ENCODE assay signal across 10 cellular contexts in the genomic region with DNA sequence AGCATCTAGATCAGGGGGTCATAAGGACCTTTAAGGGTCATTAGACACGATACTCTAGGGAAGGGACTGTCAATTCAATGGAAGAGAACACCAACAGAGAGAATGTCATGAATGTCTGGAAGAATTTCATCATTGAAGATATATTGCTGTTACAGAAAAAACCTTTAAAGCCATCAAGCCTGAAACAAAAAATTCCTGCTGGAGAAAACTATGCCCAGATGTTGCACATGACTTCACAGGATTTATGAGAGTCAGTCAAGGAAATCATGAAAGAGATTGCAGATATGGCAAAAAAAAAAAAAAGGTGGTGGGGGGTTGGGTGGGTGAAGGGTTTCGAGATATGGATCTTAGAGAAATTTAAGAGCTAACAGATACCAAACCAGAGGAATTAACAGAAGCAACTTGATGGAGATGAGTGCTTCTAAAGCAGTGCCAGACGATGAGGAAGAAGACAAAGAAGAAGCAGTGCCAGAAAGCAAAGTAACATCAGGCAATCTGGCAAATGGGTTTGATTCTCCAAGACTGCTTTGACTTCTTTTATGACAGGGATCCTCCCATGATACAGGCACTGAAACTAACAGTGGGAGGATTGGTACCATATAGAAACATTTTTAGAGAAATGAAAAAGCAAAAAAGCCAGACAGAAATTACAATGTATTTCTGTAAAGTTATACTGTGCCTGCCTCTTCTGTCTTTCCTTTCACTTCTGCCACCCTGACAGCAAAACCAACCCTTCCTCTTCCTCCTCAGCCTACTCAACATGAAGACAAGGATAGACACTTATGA. TPM values are rescaled to one million over a fixed set of nuclear protein-coding genes. Genes with fewer than 3 reads are reported as not detected.
A peak's percentile ranks its signal among the peaks of the same experiment; 100 is the strongest.
DNase-seq lines count a peak whose midpoint lies in the region; ATAC-seq and TF ChIP-seq lines count a peak whose summit lies in the region.
"Had no signal": no experiment of that assay in that cellular context is flagged by ENCODE, and none has a peak within 500 bp of the region (broad histone marks: within the 10 kb centered on the region; RNA-seq: fewer than 3 reads in every experiment).

No MANE protein-coding gene starts in this region.

- H3K27ac Mint-ChIP-seq in activated T-cell treated with anti-CD3 and anti-CD28 coated beads, Interleukin-2, amount 50 U/mL, for 24 hours, result peak overlapping the region; percentile 67
- peak overlapping the region; percentile 78 for H3K27ac Mint-ChIP-seq in WTC11

- no peak overlapping the region for H3K4me2 ChIP-seq in mammary epithelial cell (ENCODE audit: insufficient read depth, low read depth, low read length)

- 97% methylated on average over 3 of the region's 3 CpGs for WGBS in mammary epithelial cell (ENCODE audit: low coverage, missing lambda C conversion rate)
- 63% methylated on average over 3 of the region's 3 CpGs for WGBS in right cardiac atrium

- intact Hi-C loops in mammary epithelial cell (cut with micrococcal nuclease), result no loop called here
- intact Hi-C loops in right cardiac atrium (cut with DNase I), result no loop called here

- in situ Hi-C loops in mammary epithelial cell (cut with MboI; ENCODE audit: low sequenced_read_pairs in 2 of 2), result no loop called here

- POLR2A ChIA-PET in WTC11 (lab: Charles Lee), result no interaction called here

- H3K4me1 ChIP-seq in mammary epithelial cell (ENCODE audit: insufficient read depth, low read length), result peaks cover 37% of the 10 kb centered on the region
- peaks cover 20% of the 10 kb centered on the region for H3K4me1 ChIP-seq in right cardiac atrium (ENCODE audit: control insufficient read depth, insufficient read depth, low read length)

- H3K9me3 ChIP-seq in mammary epithelial cell (replicated peaks; ENCODE audit: insufficient read depth, low read length) (no peaks in the 10 kb centered on the region), right cardiac atrium (ENCODE audit: control insufficient read depth, low read length) (no peaks in the 10 kb centered on the region)

- no TSS peak for BruUV-seq in mammary epithelial cell (replicated peaks; lab: Mats Ljungman, UMichigan)

- H2AFZ ChIP-seq in mammary epithelial cell (ENCODE audit: low read depth, low read length), result no peak overlapping the region

- no peak overlapping the region for H3K4me3 ChIP-seq in mammary epithelial cell (replicated peaks in 1 of 3; ENCODE audit: insufficient read depth in 1 of 3, low read depth in 2 of 3, low read length in 3 of 3)
- H3K4me3 ChIP-seq in right cardiac atrium (ENCODE audit: low read length), result no peak overlapping the region
- H3K4me3 ChIP-seq: skin epidermis had no signal

- H3K36me3 Mint-ChIP-seq in activated T-cell treated with anti-CD3 and anti-CD28 coated beads, Interleukin-2, amount 50 U/mL, for 24 hours (ENCODE audit: low read depth), result no peaks in the 10 kb centered on the region
- no peaks in the 10 kb centered on the region; the same call in 1 of the 2 replicates for H3K36me3 Mint-ChIP-seq in WTC11

- no peaks in the 10 kb centered on the region for H3K9me3 Mint-ChIP-seq in activated T-cell treated with anti-CD3 and anti-CD28 coated beads, Interleukin-2, amount 50 U/mL, for 24 hours
- H3K9me3 Mint-ChIP-seq in WTC11, result no peaks in the 10 kb centered on the region

- peaks cover 84% of the 10 kb centered on the region for H3K4me1 Mint-ChIP-seq in activated T-cell treated with anti-CD3 and anti-CD28 coated beads, Interleukin-2, amount 50 U/mL, for 24 hours (ENCODE audit: low read depth)
- H3K4me1 Mint-ChIP-seq in WTC11, result peaks cover 94% of the 10 kb centered on the region

- peaks cover 99% of the 10 kb centered on the region for H3K79me2 ChIP-seq in mammary epithelial cell (ENCODE audit: insufficient read depth, low read length)

- ATAC-seq in HG03025 (IDR thresholded peaks at IDR 0.05; ENCODE audit: low FRiP score, unreplicated experiment), result peak; percentile 58
- no peak for ATAC-seq in WTC11
- peak; percentile 38 for ATAC-seq in stimulated activated naive CD8-positive, alpha-beta T cell treated with anti-CD3 and anti-CD28 coated beads, Interleukin-15, Interleukin-2, amounts not matched to agents 100 U/mL and 50 U/mL, for 24 hours
- ATAC-seq in right cardiac atrium, result no peak
- ATAC-seq: esophagus mucosa had no signal

- no peaks in the 10 kb centered on the region for H4K20me1 ChIP-seq in mammary epithelial cell (ENCODE audit: insufficient read depth, low read length)

- H3K27ac ChIP-seq in mammary epithelial cell (ENCODE audit: insufficient read depth, low read depth, low read length), result no peak overlapping the region
- H3K27ac ChIP-seq in right cardiac atrium (ENCODE audit: low read length), result no peak overlapping the region
- H3K27ac ChIP-seq in caudate nucleus (ENCODE audit: low read depth, low read length), result no peak overlapping the region

- CTCF ChIA-PET in WTC11 (lab: Charles Lee), result no interaction called here
- CTCF ChIA-PET in mammary epithelial cell (lab: Charles Lee; ENCODE audit: low non-redundant PET), result no interaction called here

- dilution Hi-C loops in mammary epithelial cell (cut with HindIII; ENCODE audit: low sequenced_read_pairs), result no loop called here

- no peak overlapping the region for H3K9ac ChIP-seq in mammary epithelial cell (ENCODE audit: insufficient read depth, low read length)

- peak overlapping the region; percentile 8 for H3K4me3 Mint-ChIP-seq in activated T-cell treated with anti-CD3 and anti-CD28 coated beads, Interleukin-2, amount 50 U/mL, for 24 hours
- H3K4me3 Mint-ChIP-seq in WTC11, result no peak overlapping the region

- H3K36me3 ChIP-seq in mammary epithelial cell (ENCODE audit: insufficient read depth, low read length), result no peaks in the 10 kb centered on the region

- no peak for DNase-seq in activated T-cell treated with anti-CD3 and anti-CD28 coated beads, Interleukin-2, amount 50 U/mL, for 24 hours
- no peak for DNase-seq in activated T-cell treated with anti-CD3 and anti-CD28 coated beads, Interleukin-2, amount 50 U/mL, for 48 hours
- DNase-seq in WTC11 (ENCODE audit: low spot score), result no peak
- DNase-seq in stimulated activated naive CD8-positive, alpha-beta T cell treated with anti-CD3 and anti-CD28 coated beads, Interleukin-15, Interleukin-2, amounts not matched to agents 100 U/mL and 50 U/mL, for 24 hours, result no peak
- DNase-seq in mammary epithelial cell, result no peak
- no peak for DNase-seq in right cardiac atrium
- DNase-seq in caudate nucleus (lab: John Stamatoyannopoulos, UW), result no peak

- H3K27me3 ChIP-seq in mammary epithelial cell (ENCODE audit: insufficient read depth, low read length) (no peaks in the 10 kb centered on the region), right cardiac atrium (ENCODE audit: control insufficient read depth, insufficient read depth) (no peaks in the 10 kb centered on the region)

- no peaks in the 10 kb centered on the region for H3K27me3 Mint-ChIP-seq in activated T-cell treated with anti-CD3 and anti-CD28 coated beads, Interleukin-2, amount 50 U/mL, for 24 hours
- no peaks in the 10 kb centered on the region for H3K27me3 Mint-ChIP-seq in WTC11 (ENCODE audit: low read depth)

- TF ChIP-seq CTCF in WTC11 (IDR thresholded peaks at IDR 0.05) (no peak), mammary epithelial cell (conservative IDR thresholded peaks at IDR 0.05 in 1 of 2, IDR thresholded peaks at IDR 0.05 in 1 of 2; ENCODE audit: extremely low read depth in 1 of 2, insufficient read depth in 1 of 2, low read depth in 1 of 2, low read length in 2 of 2) (no peak)

TF ChIP-seq in WTC11, 78 proteins besides CTCF, POLR2A, EP300 and RAD21 (continues in another document):
- TF ChIP-seq, protein P1, sequence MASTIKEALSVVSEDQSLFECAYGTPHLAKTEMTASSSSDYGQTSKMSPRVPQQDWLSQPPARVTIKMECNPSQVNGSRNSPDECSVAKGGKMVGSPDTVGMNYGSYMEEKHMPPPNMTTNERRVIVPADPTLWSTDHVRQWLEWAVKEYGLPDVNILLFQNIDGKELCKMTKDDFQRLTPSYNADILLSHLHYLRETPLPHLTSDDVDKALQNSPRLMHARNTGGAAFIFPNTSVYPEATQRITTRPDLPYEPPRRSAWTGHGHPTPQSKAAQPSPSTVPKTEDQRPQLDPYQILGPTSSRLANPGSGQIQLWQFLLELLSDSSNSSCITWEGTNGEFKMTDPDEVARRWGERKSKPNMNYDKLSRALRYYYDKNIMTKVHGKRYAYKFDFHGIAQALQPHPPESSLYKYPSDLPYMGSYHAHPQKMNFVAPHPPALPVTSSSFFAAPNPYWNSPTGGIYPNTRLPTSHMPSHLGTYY (CRISPR knock-in tag; IDR thresholded peaks at IDR 0.05), result no peak
- TF ChIP-seq, protein P2, sequence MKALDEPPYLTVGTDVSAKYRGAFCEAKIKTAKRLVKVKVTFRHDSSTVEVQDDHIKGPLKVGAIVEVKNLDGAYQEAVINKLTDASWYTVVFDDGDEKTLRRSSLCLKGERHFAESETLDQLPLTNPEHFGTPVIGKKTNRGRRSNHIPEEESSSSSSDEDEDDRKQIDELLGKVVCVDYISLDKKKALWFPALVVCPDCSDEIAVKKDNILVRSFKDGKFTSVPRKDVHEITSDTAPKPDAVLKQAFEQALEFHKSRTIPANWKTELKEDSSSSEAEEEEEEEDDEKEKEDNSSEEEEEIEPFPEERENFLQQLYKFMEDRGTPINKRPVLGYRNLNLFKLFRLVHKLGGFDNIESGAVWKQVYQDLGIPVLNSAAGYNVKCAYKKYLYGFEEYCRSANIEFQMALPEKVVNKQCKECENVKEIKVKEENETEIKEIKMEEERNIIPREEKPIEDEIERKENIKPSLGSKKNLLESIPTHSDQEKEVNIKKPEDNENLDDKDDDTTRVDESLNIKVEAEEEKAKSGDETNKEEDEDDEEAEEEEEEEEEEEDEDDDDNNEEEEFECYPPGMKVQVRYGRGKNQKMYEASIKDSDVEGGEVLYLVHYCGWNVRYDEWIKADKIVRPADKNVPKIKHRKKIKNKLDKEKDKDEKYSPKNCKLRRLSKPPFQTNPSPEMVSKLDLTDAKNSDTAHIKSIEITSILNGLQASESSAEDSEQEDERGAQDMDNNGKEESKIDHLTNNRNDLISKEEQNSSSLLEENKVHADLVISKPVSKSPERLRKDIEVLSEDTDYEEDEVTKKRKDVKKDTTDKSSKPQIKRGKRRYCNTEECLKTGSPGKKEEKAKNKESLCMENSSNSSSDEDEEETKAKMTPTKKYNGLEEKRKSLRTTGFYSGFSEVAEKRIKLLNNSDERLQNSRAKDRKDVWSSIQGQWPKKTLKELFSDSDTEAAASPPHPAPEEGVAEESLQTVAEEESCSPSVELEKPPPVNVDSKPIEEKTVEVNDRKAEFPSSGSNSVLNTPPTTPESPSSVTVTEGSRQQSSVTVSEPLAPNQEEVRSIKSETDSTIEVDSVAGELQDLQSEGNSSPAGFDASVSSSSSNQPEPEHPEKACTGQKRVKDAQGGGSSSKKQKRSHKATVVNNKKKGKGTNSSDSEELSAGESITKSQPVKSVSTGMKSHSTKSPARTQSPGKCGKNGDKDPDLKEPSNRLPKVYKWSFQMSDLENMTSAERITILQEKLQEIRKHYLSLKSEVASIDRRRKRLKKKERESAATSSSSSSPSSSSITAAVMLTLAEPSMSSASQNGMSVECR (CRISPR knock-in tag; IDR thresholded peaks at IDR 0.05; ENCODE audit: borderline replicate concordance), result no peak
- TF ChIP-seq PRRX2 (CRISPR knock-in tag; IDR thresholded peaks at IDR 0.05), result no peak
- TF ChIP-seq TEAD4 (CRISPR knock-in tag; IDR thresholded peaks at IDR 0.05), result no peak

RNA-seq across cellular contexts. Expression of a gene that starts 28.5 kb away (rescaled TPM):
- total RNA-seq in WTC11 (2021), result 51.6 to 73.2 TPM (median 65.2 TPM) in 3 replicates
- total RNA-seq in mammary epithelial cell, result 10 to 100 TPM; 25.7 to 43.3 TPM
- polyA plus RNA-seq in mammary epithelial cell, result 9.2 TPM
- 8.3 TPM for polyA minus RNA-seq in mammary epithelial cell
- total RNA-seq in right cardiac atrium, result 10 to 100 TPM; 39.3 to 50.0 (median 43.5) TPM
- 18.7 TPM for polyA plus RNA-seq in right cardiac atrium

Comparison
In these comparisons a context has a peak if more than half of its experiments do, and no peak if none do; other contexts are left out.
1. ATAC-seq: peak in HG03025 (single experiment) and stimulated activated naive CD8-positive, alpha-beta T cell treated with anti-CD3 and anti-CD28 coated beads, Interleukin-15, Interleukin-2, amounts not matched to agents 100 U/mL and 50 U/mL, for 24 hours (single experiment); none in WTC11 (single experiment) and right cardiac atrium (0 of 2).